Comparison of ENCODE assay signal across 19 cellular contexts in genomic region chr2:181916726-181917377, GRCh38. TPM values are rescaled to one million over a fixed set of nuclear protein-coding genes. Genes with fewer than 3 reads are reported as not detected.
DNase-seq lines count a peak whose midpoint lies in the region; ATAC-seq, FAIRE-seq and TF ChIP-seq lines count a peak whose summit lies in the region.
"Had no signal": no experiment of that assay in that cellular context is flagged by ENCODE, and none has a peak within 500 bp of the region (broad histone marks: within the 10 kb centered on the region; RNA-seq: fewer than 3 reads in every experiment).

No MANE protein-coding gene starts in this region.

- POLR2A ChIA-PET in SK-N-SH (lab: Yijun Ruan, JAX), result no interaction called here

- H4K20me1 ChIP-seq in SK-N-SH (ENCODE audit: insufficient read depth), result no peaks in the 10 kb centered on the region

- H2BK120ac ChIP-seq in trophoblast cell (ENCODE audit: insufficient read depth, low read length, poor library complexity), result no peak overlapping the region

- H3K18ac ChIP-seq in trophoblast cell (ENCODE audit: low read length), result no peak overlapping the region

- H3K9ac ChIP-seq in SK-N-SH (no peak overlapping the region), trophoblast cell (ENCODE audit: low read length) (no peak overlapping the region)

- H3K4ac ChIP-seq in trophoblast cell (ENCODE audit: low read depth, low read length), result no peak overlapping the region

- FAIRE-seq in H54 (lab: Jason Lieb, UNC), result peak; percentile 92
- FAIRE-seq: GM18507 had no signal

- TF ChIP-seq EP300 in SK-N-SH (IDR thresholded peaks at IDR 0.05; ENCODE audit: borderline replicate concordance in 1 of 2, low read depth in 1 of 2, low read length in 1 of 2), result no peak

- intact Hi-C loops in activated T-helper 2 cell treated with anti-CD3 and anti-CD28 coated beads, Interferon-gamma antibody, Interleukin-2, Interleukin-4, amounts not matched to agents 10 μg/mL and 5 μg/mL and 100 μg/mL, durations not matched to agents 14 hours and 24 hours and 36 hours (cut with micrococcal nuclease), result no loop called here

- 61% methylated on average over 4 of the region's 4 CpGs for WGBS in SK-N-SH (ENCODE audit: low lambda C conversion rate)
- WGBS in trophoblast cell (ENCODE audit: extremely low coverage, insufficient coverage, insufficient read length), result no CpG with 5 or more reads among the region's 4 CpGs

- H4K91ac ChIP-seq in trophoblast cell (ENCODE audit: low read depth, low read length), result no peak overlapping the region

- peaks cover 17% of the 10 kb centered on the region for H3F3A ChIP-seq in SK-N-SH (replicated peaks; ENCODE audit: insufficient read depth)

- H3K14ac ChIP-seq in trophoblast cell (ENCODE audit: low read length), result no peak overlapping the region

- H3K27me3 ChIP-seq in SK-N-SH (ENCODE audit: insufficient read depth), result no peaks in the 10 kb centered on the region
- H3K27me3 ChIP-seq in trophoblast cell (ENCODE audit: insufficient read depth, low read length), result no peaks in the 10 kb centered on the region
- H3K27me3 ChIP-seq: heart right ventricle, right atrium auricular region had no signal

- H3K79me2 ChIP-seq in SK-N-SH (ENCODE audit: insufficient read depth), result peaks cover 12% of the 10 kb centered on the region
- H3K79me2 ChIP-seq in trophoblast cell (ENCODE audit: control insufficient read depth, insufficient read depth, low read length, poor library complexity), result no peaks in the 10 kb centered on the region

- peaks cover 2% of the 10 kb centered on the region for H3K4me1 Mint-ChIP-seq in activated T-helper 2 cell treated with anti-CD3 and anti-CD28 coated beads, Interferon-gamma antibody, Interleukin-2, Interleukin-4, amounts not matched to agents 10 μg/mL and 5 μg/mL and 100 μg/mL, durations not matched to agents 14 hours and 24 hours and 36 hours (ENCODE audit: low read depth)
- H3K4me1 Mint-ChIP-seq: H9; stimulated activated effector memory CD8-positive, alpha-beta T cell treated with anti-CD3 and anti-CD28 coated beads, Interleukin-12 subunit alpha, Interleukin-12 subunit beta, amount 100 ng/mL, for 72 hours had no signal

- no peak for TF ChIP-seq CTCF in SK-N-SH (IDR thresholded peaks at IDR 0.05)
- no peak for TF ChIP-seq CTCF in epithelial cell of esophagus (IDR thresholded peaks at IDR 0.05; ENCODE audit: insufficient read depth, low read depth, low read length, missing control alignments)

- no peaks in the 10 kb centered on the region for H3K79me1 ChIP-seq in trophoblast cell (ENCODE audit: low read length)

- H3K36me3 Mint-ChIP-seq in activated T-helper 2 cell treated with anti-CD3 and anti-CD28 coated beads, Interferon-gamma antibody, Interleukin-2, Interleukin-4, amounts not matched to agents 10 μg/mL and 5 μg/mL and 100 μg/mL, durations not matched to agents 14 hours and 24 hours and 36 hours (ENCODE audit: low read depth), result peaks cover 61% of the 10 kb centered on the region

- TF ChIP-seq POLR2A in H54 (IDR thresholded peaks at IDR 0.05; ENCODE audit: low read depth, low read length), result no peak

- H3K4me3 ChIP-seq in SK-N-SH (ENCODE audit: low read depth in 2 of 2, low read length in 1 of 2), result no peak overlapping the region
- H3K4me3 ChIP-seq in epithelial cell of esophagus (ENCODE audit: low read length), result no peak overlapping the region
- no peak overlapping the region for H3K4me3 ChIP-seq in trophoblast cell (ENCODE audit: low read depth, low read length)
- H3K4me3 ChIP-seq: heart right ventricle, right atrium auricular region had no signal

- H3K9me3 ChIP-seq in SK-N-SH (no peaks in the 10 kb centered on the region), trophoblast cell (ENCODE audit: insufficient read depth, low read depth, low read length) (no peaks in the 10 kb centered on the region)
- H3K9me3 ChIP-seq: heart right ventricle, right atrium auricular region had no signal

- no peak overlapping the region for H2AFZ ChIP-seq in SK-N-SH (ENCODE audit: low read depth)
- no peak overlapping the region for H2AFZ ChIP-seq in trophoblast cell (ENCODE audit: insufficient read depth, low read length, poor library complexity)

- H2BK12ac ChIP-seq in trophoblast cell (ENCODE audit: low read length), result no peak overlapping the region

- H3K27ac ChIP-seq in SK-N-SH (ENCODE audit: low read depth in 2 of 2, low read length in 1 of 2) (peak overlapping the region in 1 of 2 experiments; percentile 55; a peak in 2 of 4 replicates), trophoblast cell (ENCODE audit: low read depth, low read length) (no peak overlapping the region)
- H3K27ac ChIP-seq: heart right ventricle, right atrium auricular region had no signal

- no peak overlapping the region for H3K23ac ChIP-seq in trophoblast cell (ENCODE audit: low read length)

- no peak overlapping the region for H4K12ac ChIP-seq in trophoblast cell (ENCODE audit: low read depth, low read length)

- no peak overlapping the region for H2BK5ac ChIP-seq in trophoblast cell (ENCODE audit: low read depth, low read length, poor library complexity)

- no peaks in the 10 kb centered on the region for H3K27me3 Mint-ChIP-seq in activated T-helper 2 cell treated with anti-CD3 and anti-CD28 coated beads, Interferon-gamma antibody, Interleukin-2, Interleukin-4, amounts not matched to agents 10 μg/mL and 5 μg/mL and 100 μg/mL, durations not matched to agents 14 hours and 24 hours and 36 hours (ENCODE audit: low read depth)
- H3K27me3 Mint-ChIP-seq: natural killer cell treated with Interleukin-12 subunit alpha and Interleukin-12 subunit beta and Interleukin-15 and Interleukin-18, amount 100 ng/mL, for 72 hours had no signal

- CTCF ChIA-PET in SK-N-SH (lab: Yijun Ruan, JAX), result interaction anchor here (0.6 to 2.8 kb wide), 3 partner anchors 13 to 740 kb away, joined by 3 to 9 read pairs (median 4); no protein-coding TSS in a partner anchor

- H3K4me2 ChIP-seq in SK-N-SH (peak overlapping the region; percentile 2; the same call in 1 of the 2 replicates), trophoblast cell (ENCODE audit: low read length) (no peak overlapping the region)

- H3K4me3 Mint-ChIP-seq in activated T-helper 2 cell treated with anti-CD3 and anti-CD28 coated beads, Interferon-gamma antibody, Interleukin-2, Interleukin-4, amounts not matched to agents 10 μg/mL and 5 μg/mL and 100 μg/mL, durations not matched to agents 14 hours and 24 hours and 36 hours (ENCODE audit: low read depth), result no peak overlapping the region
- H3K4me3 Mint-ChIP-seq: H9; natural killer cell treated with Interleukin-12 subunit alpha and Interleukin-12 subunit beta and Interleukin-15 and Interleukin-18, amount 100 ng/mL, for 72 hours; stimulated activated effector memory CD8-positive, alpha-beta T cell treated with anti-CD3 and anti-CD28 coated beads, Interleukin-12 subunit alpha, Interleukin-12 subunit beta, amount 100 ng/mL, for 72 hours had no signal

- DNase-seq in H54 (ENCODE audit: insufficient read length, low spot score) (no peak), SK-N-SH (no peak), epithelial cell of esophagus (ENCODE audit: low read depth) (peak; percentile 27), trophoblast cell (peak; percentile 5 to 58), activated gamma-delta T cell treated with Interleukin-2 at 50 U/mL for 16 hours (no peak), SW480 (ENCODE audit: low spot score) (no peak)
- no peak for DNase-seq in activated T-helper 2 cell treated with anti-CD3 and anti-CD28 coated beads, Interferon-gamma antibody, Interleukin-2, Interleukin-4, amounts not matched to agents 10 μg/mL and 5 μg/mL and 100 μg/mL, durations not matched to agents 14 hours and 24 hours and 36 hours (ENCODE audit: low spot score)
- DNase-seq: activated CD4-positive, CD25-positive, alpha-beta regulatory T cell treated with anti-CD3 and anti-CD28 coated beads, Interleukin-2, amount 50 U/mL, for 72 hours; anterior cingulate cortex; effector CD8-positive, alpha-beta T cell; H9; heart right ventricle; NCI-H345; stimulated activated CD4-positive, alpha-beta T cell treated with anti-CD3 and anti-CD28 coated beads, Interleukin-4, amount 100 ng/mL, for 24 hours had no signal

- no peaks in the 10 kb centered on the region for H3K9me3 Mint-ChIP-seq in activated T-helper 2 cell treated with anti-CD3 and anti-CD28 coated beads, Interferon-gamma antibody, Interleukin-2, Interleukin-4, amounts not matched to agents 10 μg/mL and 5 μg/mL and 100 μg/mL, durations not matched to agents 14 hours and 24 hours and 36 hours
- H3K9me3 Mint-ChIP-seq: H9; natural killer cell treated with Interleukin-12 subunit alpha and Interleukin-12 subunit beta and Interleukin-15 and Interleukin-18, amount 100 ng/mL, for 72 hours; stimulated activated effector memory CD8-positive, alpha-beta T cell treated with anti-CD3 and anti-CD28 coated beads, Interleukin-12 subunit alpha, Interleukin-12 subunit beta, amount 100 ng/mL, for 72 hours had no signal

- H3K4me1 ChIP-seq in SK-N-SH (ENCODE audit: control insufficient read depth in 1 of 2, insufficient read depth in 2 of 2, low read depth in 1 of 2, low read length in 1 of 2), result peaks cover 0 to 3% of the 10 kb centered on the region in 2 experiments; a peak in 1 of 4 replicates
- no peaks in the 10 kb centered on the region for H3K4me1 ChIP-seq in trophoblast cell (ENCODE audit: control insufficient read depth in 1 of 2, insufficient read depth in 2 of 2, low read length in 2 of 2)
- H3K4me1 ChIP-seq: right atrium auricular region had no signal

- H3K9me2 ChIP-seq in SK-N-SH, result no peaks in the 10 kb centered on the region

- H3K36me3 ChIP-seq in SK-N-SH (replicated peaks in 1 of 2; ENCODE audit: control insufficient read depth in 1 of 2, insufficient read depth in 2 of 2, low read length in 1 of 2), result peaks cover 91 to 92% of the 10 kb centered on the region in 2 experiments
- peaks cover 14 to 39% of the 10 kb centered on the region in 2 experiments for H3K36me3 ChIP-seq in trophoblast cell (ENCODE audit: control insufficient read depth in 1 of 2, insufficient read depth in 2 of 2, low read length in 2 of 2)

- TF ChIP-seq RAD21 in SK-N-SH (IDR thresholded peaks at IDR 0.05; ENCODE audit: low read length), result no peak

- H3K27ac Mint-ChIP-seq in activated T-helper 2 cell treated with anti-CD3 and anti-CD28 coated beads, Interferon-gamma antibody, Interleukin-2, Interleukin-4, amounts not matched to agents 10 μg/mL and 5 μg/mL and 100 μg/mL, durations not matched to agents 14 hours and 24 hours and 36 hours, result no peak overlapping the region
- H3K27ac Mint-ChIP-seq: natural killer cell treated with Interleukin-12 subunit alpha and Interleukin-12 subunit beta and Interleukin-15 and Interleukin-18, amount 100 ng/mL, for 72 hours; stimulated activated effector memory CD8-positive, alpha-beta T cell treated with anti-CD3 and anti-CD28 coated beads, Interleukin-12 subunit alpha, Interleukin-12 subunit beta, amount 100 ng/mL, for 72 hours had no signal

- H2AK5ac ChIP-seq in trophoblast cell (ENCODE audit: low read length), result no peak overlapping the region

- H4K8ac ChIP-seq in trophoblast cell (ENCODE audit: low read depth, low read length), result no peak overlapping the region

- no peak for ATAC-seq in HG02970 (IDR thresholded peaks at IDR 0.05; ENCODE audit: low FRiP score, unreplicated experiment)
- ATAC-seq: heart right ventricle; natural killer cell treated with Interleukin-12 subunit alpha and Interleukin-12 subunit beta and Interleukin-15 and Interleukin-18, amount 100 ng/mL, for 72 hours; stimulated activated effector memory CD8-positive, alpha-beta T cell treated with anti-CD3 and anti-CD28 coated beads, Interleukin-12 subunit alpha, Interleukin-12 subunit beta, amount 100 ng/mL, for 72 hours had no signal

RNA-seq across cellular contexts. Expression of gene ITPRID2, which starts 25.3 kb away (rescaled TPM):
- 41.9 and 53.1 TPM in 2 replicates for polyA plus RNA-seq in SK-N-SH (2012; rRNA removed)
- 47.6 and 51.2 TPM in 2 replicates for polyA plus RNA-seq in SK-N-SH (2012; cell fraction: cytosol; rRNA removed)
- polyA plus RNA-seq in SK-N-SH (2012; cell fraction: nucleus; rRNA removed), result 76.3 and 107 TPM in 2 replicates
- polyA plus RNA-seq in trophoblast cell (2013), result 109 and 111 TPM in 2 replicates
- 57.4 and 61.2 TPM in 2 replicates for total RNA-seq in activated T-helper 2 cell treated with anti-CD3 and anti-CD28 coated beads, Interferon-gamma antibody, Interleukin-2, Interleukin-4, amounts not matched to agents 10 μg/mL and 5 μg/mL and 100 μg/mL, durations not matched to agents 14 hours and 24 hours and 36 hours

Comparison
In these comparisons a context has a peak if more than half of its experiments do, and no peak if none do; other contexts are left out.
1. DNase-seq: peak in epithelial cell of esophagus (single experiment) and trophoblast cell (2 of 2); none in H54 (single experiment), SK-N-SH (single experiment), activated gamma-delta T cell treated with Interleukin-2 at 50 U/mL for 16 hours (single experiment), SW480 (single experiment) and activated T-helper 2 cell treated with anti-CD3 and anti-CD28 coated beads, Interferon-gamma antibody, Interleukin-2, Interleukin-4, amounts not matched to agents 10 μg/mL and 5 μg/mL and 100 μg/mL, durations not matched to agents 14 hours and 24 hours and 36 hours (single experiment).